ENCODE assay signal across 23 cellular contexts in the genomic region with DNA sequence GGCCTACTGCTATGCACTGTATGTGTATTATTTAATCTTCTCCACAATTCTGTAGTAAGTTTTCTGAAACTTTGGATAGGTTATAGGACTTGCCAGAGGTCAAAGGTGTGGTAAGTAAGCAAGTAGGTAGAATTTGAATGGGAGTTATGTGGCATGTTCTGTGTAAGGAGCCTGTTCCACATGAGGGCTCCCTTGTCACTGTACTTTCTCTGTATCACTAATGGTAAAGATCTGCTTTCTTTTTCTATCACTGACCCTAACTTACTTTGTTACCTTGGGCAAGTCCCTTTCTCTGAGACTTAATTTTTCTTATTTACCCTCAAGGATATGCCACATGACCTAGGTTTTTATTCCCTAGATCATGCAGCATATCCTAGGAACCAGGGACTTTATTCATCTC. TPM values are rescaled to one million over a fixed set of nuclear protein-coding genes. Genes with fewer than 3 reads are reported as not detected.
A peak's percentile ranks its signal among the peaks of the same experiment; 100 is the strongest.
DNase-seq lines count a peak whose midpoint lies in the region; ATAC-seq and TF ChIP-seq lines count a peak whose summit lies in the region.
"Had no signal": no experiment of that assay in that cellular context is flagged by ENCODE, and none has a peak within 500 bp of the region (broad histone marks: within the 10 kb centered on the region; RNA-seq: fewer than 3 reads in every experiment).

No MANE protein-coding gene starts in this region.

- no peak for TF ChIP-seq CTCF in WERI-Rb-1 (IDR thresholded peaks at IDR 0.05; ENCODE audit: low read depth, low read length)

- H3K4me3 ChIP-seq in naive thymus-derived CD4-positive, alpha-beta T cell (ENCODE audit: low read length), result no peak overlapping the region
- H3K4me3 ChIP-seq in WERI-Rb-1 (ENCODE audit: low read depth, low read length), result no peak overlapping the region
- H3K4me3 ChIP-seq: BLaER1 treated with 17β-estradiol and CSF1 and Interleukin-3, amounts not matched to agents 10 nM and 100 nM; gastrocnemius medialis; HAP-1; left ventricle myocardium inferior; prostate gland had no signal

- CTCF ChIA-PET in naive thymus-derived CD4-positive, alpha-beta T cell (lab: Charles Lee), result interaction anchor here (0.6 kb wide), 1 partner anchor 100 kb away, joined by 3 read pairs; no protein-coding TSS in a partner anchor

- H3K36me3 ChIP-seq in naive thymus-derived CD4-positive, alpha-beta T cell (ENCODE audit: control insufficient read depth in 2 of 3, insufficient read depth in 3 of 3, low read length in 3 of 3), result peaks cover 0 to 20% (median 0%) of the 10 kb centered on the region in 3 experiments
- H3K36me3 ChIP-seq in WERI-Rb-1, result no peaks in the 10 kb centered on the region
- H3K36me3 ChIP-seq: gastrocnemius medialis, HAP-1, prostate gland had no signal

- POLR2A ChIA-PET in naive thymus-derived CD4-positive, alpha-beta T cell (lab: Charles Lee), result interaction anchor here (0.7 kb wide), 1 partner anchor 18 kb away, joined by 3 read pairs; no protein-coding TSS in a partner anchor

- H3K4me1 ChIP-seq in naive thymus-derived CD4-positive, alpha-beta T cell (ENCODE audit: control insufficient read depth in 2 of 2, insufficient read depth in 2 of 2, low read length in 2 of 2), result peaks cover 14 to 18% of the 10 kb centered on the region in 2 donors
- H3K4me1 ChIP-seq: HAP-1, prostate gland had no signal

- no peak for DNase-seq in activated CD4-positive, CD25-positive, alpha-beta regulatory T cell (lab: John Stamatoyannopoulos, UW)
- no peak for DNase-seq in naive thymus-derived CD4-positive, alpha-beta T cell
- no peak for DNase-seq in WERI-Rb-1
- DNase-seq: activated CD4-positive, alpha-beta T cell treated with anti-CD3 and anti-CD28 coated beads for 4 hours; activated T-cell treated with anti-CD3 and anti-CD28 coated beads, Interleukin-2, amount 50 U/mL, for 1 hour; anterior cingulate cortex; gastrocnemius medialis; left ventricle myocardium inferior; NCI-H1930; NCI-H510A treated with DMSO at 0.1 percent for 48 hours; OCI-M1; small intestine had no signal

- H3K36me3 Mint-ChIP-seq in naive thymus-derived CD4-positive, alpha-beta T cell, result peaks cover 0 to 3% (median 2%) of the 10 kb centered on the region in 5 donors

- H3K27me3 ChIP-seq in naive thymus-derived CD4-positive, alpha-beta T cell (ENCODE audit: control insufficient read depth in 2 of 2, insufficient read depth in 2 of 2, low read length in 2 of 2), result no peaks in the 10 kb centered on the region
- H3K27me3 ChIP-seq in WERI-Rb-1 (ENCODE audit: insufficient read depth, low read depth, severe bottlenecking), result no peaks in the 10 kb centered on the region
- H3K27me3 ChIP-seq: BLaER1 treated with 17β-estradiol and CSF1 and Interleukin-3, amounts not matched to agents 10 nM and 100 nM; gastrocnemius medialis had no signal

- no peaks in the 10 kb centered on the region for H3K27me3 Mint-ChIP-seq in naive thymus-derived CD4-positive, alpha-beta T cell
- H3K27me3 Mint-ChIP-seq: IgD-negative memory B cell, type B pancreatic cell had no signal

- intact Hi-C loops in naive thymus-derived CD4-positive, alpha-beta T cell (cut with micrococcal nuclease), result no loop called here

- peaks cover 36 to 89% (median 83%) of the 10 kb centered on the region in 7 donors for H3K4me1 Mint-ChIP-seq in naive thymus-derived CD4-positive, alpha-beta T cell

- H3K9me3 Mint-ChIP-seq in naive thymus-derived CD4-positive, alpha-beta T cell, result no peaks in the 10 kb centered on the region
- H3K9me3 Mint-ChIP-seq: IgD-negative memory B cell, type B pancreatic cell had no signal

- peak; percentile 18 to 30 for ATAC-seq in activated CD4-positive, CD25-positive, alpha-beta regulatory T cell treated with anti-CD3 and anti-CD28 coated beads, Interleukin-2, amount 50 U/mL, for 24 hours
- ATAC-seq in GM18870 (IDR thresholded peaks at IDR 0.05; ENCODE audit: unreplicated experiment) (peak; percentile 55), HG03432 (IDR thresholded peaks at IDR 0.05; ENCODE audit: unreplicated experiment) (peak; percentile 50), HG03025 (IDR thresholded peaks at IDR 0.05; ENCODE audit: low FRiP score, unreplicated experiment) (no peak), GM18873 (IDR thresholded peaks at IDR 0.05; ENCODE audit: low FRiP score, unreplicated experiment) (no peak)
- ATAC-seq in naive thymus-derived CD4-positive, alpha-beta T cell, result no peak
- ATAC-seq: gastrocnemius medialis had no signal

- no peak overlapping the region for H3K27ac ChIP-seq in naive thymus-derived CD4-positive, alpha-beta T cell (ENCODE audit: low read depth, low read length)
- H3K27ac ChIP-seq in WERI-Rb-1, result no peak overlapping the region
- H3K27ac ChIP-seq: 22Rv1; BLaER1 treated with 17β-estradiol and CSF1 and Interleukin-3, amounts not matched to agents 10 nM and 100 nM; gastrocnemius medialis; left ventricle myocardium inferior; prostate gland had no signal

- H3K27ac Mint-ChIP-seq in naive thymus-derived CD4-positive, alpha-beta T cell, result peak overlapping the region in 7 of 9 donors; percentile 39 to 85 (median 57)

- no peak overlapping the region for H3K4me3 Mint-ChIP-seq in naive thymus-derived CD4-positive, alpha-beta T cell
- H3K4me3 Mint-ChIP-seq: IgD-negative memory B cell, type B pancreatic cell had no signal

- H3K9me3 ChIP-seq in naive thymus-derived CD4-positive, alpha-beta T cell (ENCODE audit: control insufficient read depth in 2 of 3, low read length in 3 of 3), result no peaks in the 10 kb centered on the region
- no peaks in the 10 kb centered on the region for H3K9me3 ChIP-seq in WERI-Rb-1 (ENCODE audit: severe bottlenecking)
- H3K9me3 ChIP-seq: BLaER1 treated with 17β-estradiol and CSF1 and Interleukin-3, amounts not matched to agents 10 nM and 100 nM; gastrocnemius medialis; HAP-1; left ventricle myocardium inferior; prostate gland had no signal

RNA-seq across cellular contexts. Expression of a gene that starts 50.3 kb away (rescaled TPM):
- total RNA-seq in naive thymus-derived CD4-positive, alpha-beta T cell, result 10 to 100 TPM; 16.8 to 68.4 (median 48.6) TPM
- 10 to 100 TPM; 20.2 to 21.2 TPM for polyA plus RNA-seq in naive thymus-derived CD4-positive, alpha-beta T cell

Comparison
In these comparisons a context has a peak if more than half of its experiments do, and no peak if none do; other contexts are left out.
1. ATAC-seq: peak in activated CD4-positive, CD25-positive, alpha-beta regulatory T cell treated with anti-CD3 and anti-CD28 coated beads, Interleukin-2, amount 50 U/mL, for 24 hours (2 of 2), GM18870 (single experiment) and HG03432 (single experiment); none in naive thymus-derived CD4-positive, alpha-beta T cell (single experiment), HG03025 (single experiment) and GM18873 (single experiment).